Comparison of ENCODE assay signal across 23 cellular contexts in genomic region chr4:105129286-105129685, GRCh38.
"Had no signal": no experiment of that assay in that cellular context is flagged by ENCODE, and none has a peak within 500 bp of the region (broad histone marks: within the 10 kb centered on the region; RNA-seq: fewer than 3 reads in every experiment).

No MANE protein-coding gene starts in this region.

- H3K36me3 Mint-ChIP-seq: stimulated activated memory B cell treated with anti-CD40 and anti-IgM and Interleukin-4, amounts not matched to agents 10 μg/mL and 1 μg/mL and 100 μg/mL, for 72 hours had no signal

- H3K36me3 ChIP-seq: esophagus squamous epithelium, heart left ventricle, neutrophil, right lobe of liver, spleen, tibial artery, upper lobe of left lung, uterus had no signal

- H3K9me3 ChIP-seq: esophagus squamous epithelium, heart left ventricle, mucosa of descending colon, neutrophil, psoas muscle, right lobe of liver, spleen, tibial artery, upper lobe of left lung, uterus had no signal

- H3K27ac Mint-ChIP-seq: stimulated activated memory B cell treated with anti-CD40 and anti-IgM and Interleukin-4, amounts not matched to agents 10 μg/mL and 1 μg/mL and 100 μg/mL, for 72 hours; stimulated activated naive CD8-positive, alpha-beta T cell treated with anti-CD3 and anti-CD28 coated beads, Interleukin-15, Interleukin-2, amounts not matched to agents 100 ng/mL and 50 ng/mL, for 24 hours had no signal

- H3K27me3 Mint-ChIP-seq: stimulated activated memory B cell treated with anti-CD40 and anti-IgM and Interleukin-4, amounts not matched to agents 10 μg/mL and 1 μg/mL and 100 μg/mL, for 72 hours; stimulated activated naive CD8-positive, alpha-beta T cell treated with anti-CD3 and anti-CD28 coated beads, Interleukin-15, Interleukin-2, amounts not matched to agents 100 ng/mL and 50 ng/mL, for 24 hours had no signal

- H3K4me3 ChIP-seq: esophagus squamous epithelium, heart left ventricle, mucosa of descending colon, psoas muscle, right lobe of liver, spleen, tibial artery, upper lobe of left lung, uterus had no signal

- H3K4me3 Mint-ChIP-seq: naive thymus-derived CD8-positive, alpha-beta T cell; stimulated activated memory B cell treated with anti-CD40 and anti-IgM and Interleukin-4, amounts not matched to agents 10 μg/mL and 1 μg/mL and 100 μg/mL, for 72 hours; stimulated activated naive CD8-positive, alpha-beta T cell treated with anti-CD3 and anti-CD28 coated beads, Interleukin-15, Interleukin-2, amounts not matched to agents 100 ng/mL and 50 ng/mL, for 24 hours had no signal

- H3K27ac ChIP-seq: esophagus squamous epithelium, foreskin keratinocyte, heart left ventricle, neutrophil, psoas muscle, right lobe of liver, tibial artery, uterus had no signal

- DNase-seq: dermis blood vessel endothelial cell; esophagus squamous epithelium; foreskin keratinocyte; heart left ventricle; hypothalamus; kidney glomerular epithelial cell; mammary epithelial cell; mucosa of descending colon; naive thymus-derived CD8-positive, alpha-beta T cell; psoas muscle; retina; right lobe of liver; spleen; stimulated activated CD4-positive, alpha-beta T cell treated with anti-CD3 and anti-CD28 coated beads, Interleukin-15, amount 100 ng/mL, for 24 hours; stimulated activated CD4-positive, alpha-beta T cell treated with anti-CD3 and anti-CD28 coated beads, Interleukin-1b, Interleukin-23, amount 100 ng/mL, for 48 hours; stimulated activated CD4-positive, alpha-beta T cell treated with anti-CD3 and anti-CD28 coated beads, Interleukin-4, amount 100 ng/mL, for 24 hours; tibial artery; upper lobe of left lung; uterus had no signal

- H3K4me1 Mint-ChIP-seq: naive thymus-derived CD8-positive, alpha-beta T cell; stimulated activated memory B cell treated with anti-CD40 and anti-IgM and Interleukin-4, amounts not matched to agents 10 μg/mL and 1 μg/mL and 100 μg/mL, for 72 hours had no signal

- H3K9me3 Mint-ChIP-seq: naive thymus-derived CD8-positive, alpha-beta T cell; stimulated activated memory B cell treated with anti-CD40 and anti-IgM and Interleukin-4, amounts not matched to agents 10 μg/mL and 1 μg/mL and 100 μg/mL, for 72 hours; stimulated activated naive CD8-positive, alpha-beta T cell treated with anti-CD3 and anti-CD28 coated beads, Interleukin-15, Interleukin-2, amounts not matched to agents 100 ng/mL and 50 ng/mL, for 24 hours had no signal

- H3K27me3 ChIP-seq: esophagus squamous epithelium, foreskin keratinocyte, heart left ventricle, neutrophil, right lobe of liver, spleen, tibial artery, upper lobe of left lung, uterus had no signal

- ATAC-seq: foreskin keratinocyte; heart left ventricle; mucosa of descending colon; naive thymus-derived CD8-positive, alpha-beta T cell; psoas muscle; stimulated activated memory B cell treated with anti-CD40 and anti-IgM and Interleukin-4, amounts not matched to agents 10 μg/mL and 1 μg/mL and 100 μg/mL, for 72 hours had no signal

- FAIRE-seq: islet of Langerhans had no signal

- H3K4me1 ChIP-seq: esophagus squamous epithelium, foreskin keratinocyte, psoas muscle, uterus had no signal
